In genomic region chr14:74526854-74527585, GRCh38 we compare ENCODE assay signal across 1 cellular context.
TF ChIP-seq lines count a peak whose summit lies in the region.

No MANE protein-coding gene starts in this region.

TF ChIP-seq in H1, 55 proteins besides CTCF, POLR2A, EP300 and RAD21 (continued from another document):
- TF ChIP-seq JUND (IDR thresholded peaks at IDR 0.05; ENCODE audit: low read length) (no peak), SAP30 (IDR thresholded peaks at IDR 0.05; ENCODE audit: insufficient read depth, insufficient replicate concordance, low read length) (no peak), CBX8 (IDR thresholded peaks at IDR 0.05; ENCODE audit: borderline replicate concordance, low read depth, low read length) (no peak), BCL11A (IDR thresholded peaks at IDR 0.05; ENCODE audit: low read depth in 2 of 2, low read length in 2 of 2) (no peak), TAF1 (IDR thresholded peaks at IDR 0.05; ENCODE audit: low read depth, low read length) (no peak), BRCA1 (IDR thresholded peaks at IDR 0.05; ENCODE audit: low read depth, low read length) (no peak), PHF8 (conservative IDR thresholded peaks at IDR 0.05; ENCODE audit: low read depth, low read length) (no peak), TBP (IDR thresholded peaks at IDR 0.05; ENCODE audit: low read depth, low read length) (no peak), CHD7 (IDR thresholded peaks at IDR 0.05; ENCODE audit: insufficient replicate concordance, low read length) (no peak), HDAC6 (IDR thresholded peaks at IDR 0.05; ENCODE audit: low read depth, low read length) (no peak), NANOG (IDR thresholded peaks at IDR 0.05; ENCODE audit: insufficient read depth, low read depth, low read length, poor library complexity, severe bottlenecking) (no peak), KDM1A (IDR thresholded peaks at IDR 0.05; ENCODE audit: borderline replicate concordance, low read length) (no peak), BACH1 (IDR thresholded peaks at IDR 0.05; ENCODE audit: low read length) (no peak), TCF12 (IDR thresholded peaks at IDR 0.05; ENCODE audit: low read depth, low read length) (no peak), KDM5A (IDR thresholded peaks at IDR 0.05; ENCODE audit: low read length) (no peak), YY1 (IDR thresholded peaks at IDR 0.05; ENCODE audit: low read depth, low read length) (no peak)
TF ChIP-seq in H1: peak in this region for 0.
